Comparison of ENCODE assay signal across 10 cellular contexts in the genomic region with DNA sequence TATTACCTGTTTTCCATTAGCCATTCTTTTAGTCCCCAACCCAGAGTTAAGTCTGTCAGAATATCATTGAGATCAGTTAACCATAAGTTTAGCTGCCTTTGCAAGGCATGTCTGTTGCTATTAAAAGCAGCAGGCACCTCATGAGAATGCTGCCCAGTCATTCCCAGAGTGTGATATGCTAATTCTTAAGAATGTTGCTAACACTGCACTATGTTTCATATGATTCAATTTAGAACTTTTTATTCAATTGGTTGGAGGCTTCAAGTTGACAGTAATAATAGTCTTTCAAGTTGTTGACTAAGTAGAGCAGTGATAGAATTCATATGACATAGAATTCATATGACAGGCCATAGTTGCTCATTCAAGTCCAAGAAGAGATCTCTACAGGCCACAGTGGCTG.
DNase-seq lines count a peak whose midpoint lies in the region; ATAC-seq, FAIRE-seq and TF ChIP-seq lines count a peak whose summit lies in the region.
"Had no signal": no experiment of that assay in that cellular context is flagged by ENCODE, and none has a peak within 500 bp of the region (broad histone marks: within the 10 kb centered on the region; RNA-seq: fewer than 3 reads in every experiment).

No MANE protein-coding gene starts in this region.

- DNase-seq in cardiac muscle cell (ENCODE audit: low read depth in 1 of 2, low spot score in 1 of 2) (peak; percentile 13 to 19), left ventricle myocardium inferior (no peak), bronchial epithelial cell (ENCODE audit: low read depth) (peak; percentile 21), SKM-1 treated with dmso at 0.1 percent for 144 hours (lab: John Stamatoyannopoulos, UW; ENCODE audit: unreplicated experiment) (no peak), NCI-H2107 treated with DMSO at 0.1 percent for 48 hours (lab: John Stamatoyannopoulos, UW; ENCODE audit: unreplicated experiment) (no peak)
- DNase-seq in stimulated activated effector memory CD8-positive, alpha-beta T cell treated with anti-CD3 and anti-CD28 coated beads, Interleukin-12 subunit alpha, Interleukin-12 subunit beta, amount 100 ng/mL, for 72 hours (ENCODE audit: low spot score in 2 of 2) = peak in 1 of 2 donors; percentile 59
- DNase-seq: NCI-H2171 treated with DMSO at 0.1 percent for 48 hours had no signal

- no peak overlapping the region for H3K4me3 ChIP-seq in cardiac muscle cell
- H3K4me3 ChIP-seq in left ventricle myocardium inferior = no peak overlapping the region
- H3K4me3 ChIP-seq in bronchial epithelial cell (ENCODE audit: low read depth, low read length) = no peak overlapping the region
- H3K4me3 ChIP-seq: BLaER1 treated with 17β-estradiol and CSF1 and Interleukin-3, amounts not matched to agents 10 nM and 100 nM had no signal

- H3K36me3 Mint-ChIP-seq in stimulated activated effector memory CD8-positive, alpha-beta T cell treated with anti-CD3 and anti-CD28 coated beads, Interleukin-12 subunit alpha, Interleukin-12 subunit beta, amount 100 ng/mL, for 72 hours = peaks cover 6% of the 10 kb centered on the region

- peaks cover 5% of the 10 kb centered on the region for H3K9me3 Mint-ChIP-seq in stimulated activated effector memory CD8-positive, alpha-beta T cell treated with anti-CD3 and anti-CD28 coated beads, Interleukin-12 subunit alpha, Interleukin-12 subunit beta, amount 100 ng/mL, for 72 hours

- H3K4me1 ChIP-seq in cardiac muscle cell (ENCODE audit: low read depth) (peaks cover 11% of the 10 kb centered on the region), left ventricle myocardium inferior (peaks cover 16% of the 10 kb centered on the region)
- H3K4me1 ChIP-seq: BLaER1 treated with 17β-estradiol and CSF1 and Interleukin-3, amounts not matched to agents 10 nM and 100 nM had no signal

- H3K27ac Mint-ChIP-seq in stimulated activated effector memory CD8-positive, alpha-beta T cell treated with anti-CD3 and anti-CD28 coated beads, Interleukin-12 subunit alpha, Interleukin-12 subunit beta, amount 100 ng/mL, for 72 hours = peak overlapping the region; percentile 82

- TF ChIP-seq CTCF in cardiac muscle cell (IDR thresholded peaks at IDR 0.05; ENCODE audit: low read depth, low read length) (no peak), left ventricle myocardium inferior (IDR thresholded peaks at IDR 0.05; ENCODE audit: borderline replicate concordance) (no peak), bronchial epithelial cell (IDR thresholded peaks at IDR 0.05; ENCODE audit: insufficient read depth, low read length, severe bottlenecking) (no peak)

- H3K27me3 ChIP-seq in cardiac muscle cell = no peaks in the 10 kb centered on the region
- no peaks in the 10 kb centered on the region for H3K27me3 ChIP-seq in left ventricle myocardium inferior (ENCODE audit: low read depth)
- no peaks in the 10 kb centered on the region for H3K27me3 ChIP-seq in bronchial epithelial cell (ENCODE audit: control insufficient read depth, insufficient read depth, low read length)
- H3K27me3 ChIP-seq: BLaER1 treated with 17β-estradiol and CSF1 and Interleukin-3, amounts not matched to agents 10 nM and 100 nM had no signal

- peak; percentile 63 for ATAC-seq in HG03432 (IDR thresholded peaks at IDR 0.05; ENCODE audit: unreplicated experiment)
- ATAC-seq in stimulated activated effector memory CD8-positive, alpha-beta T cell treated with anti-CD3 and anti-CD28 coated beads, Interleukin-12 subunit alpha, Interleukin-12 subunit beta, amount 100 ng/mL, for 72 hours = peak; percentile 99
- no peak for ATAC-seq in HG02763 (IDR thresholded peaks at IDR 0.05; ENCODE audit: unreplicated experiment)

- H3K27ac ChIP-seq in cardiac muscle cell = peak overlapping the region; percentile 49
- no peak overlapping the region for H3K27ac ChIP-seq in left ventricle myocardium inferior (replicated peaks)
- H3K27ac ChIP-seq: BLaER1 treated with 17β-estradiol and CSF1 and Interleukin-3, amounts not matched to agents 10 nM and 100 nM had no signal

- no peaks in the 10 kb centered on the region for H3K4me1 Mint-ChIP-seq in stimulated activated effector memory CD8-positive, alpha-beta T cell treated with anti-CD3 and anti-CD28 coated beads, Interleukin-12 subunit alpha, Interleukin-12 subunit beta, amount 100 ng/mL, for 72 hours

- no peaks in the 10 kb centered on the region for H3K36me3 ChIP-seq in cardiac muscle cell
- no peaks in the 10 kb centered on the region for H3K36me3 ChIP-seq in left ventricle myocardium inferior
- no peaks in the 10 kb centered on the region for H3K36me3 ChIP-seq in bronchial epithelial cell (ENCODE audit: control insufficient read depth, insufficient read depth, low read length)

- H3K9me3 ChIP-seq in cardiac muscle cell (ENCODE audit: low read depth) = no peaks in the 10 kb centered on the region
- peaks cover 24% of the 10 kb centered on the region for H3K9me3 ChIP-seq in left ventricle myocardium inferior (replicated peaks)

- intact Hi-C loops in left ventricle myocardium inferior (cut with micrococcal nuclease) = no loop called here

- H3K4me3 Mint-ChIP-seq in stimulated activated effector memory CD8-positive, alpha-beta T cell treated with anti-CD3 and anti-CD28 coated beads, Interleukin-12 subunit alpha, Interleukin-12 subunit beta, amount 100 ng/mL, for 72 hours = peak overlapping the region; percentile 7

- FAIRE-seq in bronchial epithelial cell (lab: Jason Lieb, UNC) = no peak

Comparison
In these comparisons a context has a peak if more than half of its experiments do, and no peak if none do; other contexts are left out.
1. DNase-seq: peak in cardiac muscle cell (2 of 2) and bronchial epithelial cell (single experiment); none in left ventricle myocardium inferior (single experiment), SKM-1 treated with dmso at 0.1 percent for 144 hours (single experiment) and NCI-H2107 treated with DMSO at 0.1 percent for 48 hours (single experiment).